In the genomic region with DNA sequence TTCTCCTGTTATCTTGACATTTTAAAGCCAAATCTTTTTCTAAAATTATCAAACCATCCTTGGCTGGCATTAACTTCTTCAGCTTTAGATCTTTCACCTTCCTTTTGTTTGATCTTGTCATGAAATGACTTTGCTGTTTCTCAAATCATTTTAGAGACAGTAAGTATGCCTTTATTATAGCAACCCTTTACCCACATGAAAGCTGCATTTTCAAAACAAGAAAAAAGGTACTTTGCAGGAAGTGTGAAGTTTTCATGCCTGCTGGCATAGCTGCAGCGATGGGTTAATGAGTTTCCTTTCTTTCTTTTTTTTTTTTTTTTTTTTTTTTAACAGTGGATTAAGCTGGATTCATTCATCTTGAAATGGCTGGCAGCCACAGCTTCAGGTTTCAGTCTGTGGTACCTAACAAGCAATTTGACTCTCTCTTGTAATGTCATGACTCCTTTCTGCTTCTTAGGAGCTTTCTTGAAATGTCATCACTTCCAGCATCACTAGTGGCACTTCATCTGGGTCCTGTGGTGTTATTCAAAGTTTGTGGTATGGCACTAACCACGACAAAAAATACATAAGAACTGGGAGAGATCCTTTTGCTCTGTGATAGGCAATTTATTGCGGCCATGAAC, we compare ENCODE assay signal across 12 cellular contexts. TPM values are rescaled to one million over a fixed set of nuclear protein-coding genes. Genes with fewer than 3 reads are reported as not detected.
DNase-seq lines count a peak whose midpoint lies in the region; ATAC-seq and TF ChIP-seq lines count a peak whose summit lies in the region.
"Had no signal": no experiment of that assay in that cellular context is flagged by ENCODE, and none has a peak within 500 bp of the region (broad histone marks: within the 10 kb centered on the region; RNA-seq: fewer than 3 reads in every experiment).

No MANE protein-coding gene starts in this region.

- no peak overlapping the region for H3K4me3 Mint-ChIP-seq in T-helper 17 cell
- peak overlapping the region; percentile 14 for H3K4me3 Mint-ChIP-seq in stimulated activated naive CD8-positive, alpha-beta T cell treated with anti-CD3 and anti-CD28 coated beads, Interleukin-15, Interleukin-2, amounts not matched to agents 100 ng/mL and 50 ng/mL, for 24 hours

- no peak for TF ChIP-seq CTCF in tibial artery (IDR thresholded peaks at IDR 0.05)
- TF ChIP-seq CTCF in Peyer's patch (IDR thresholded peaks at IDR 0.05): no peak

- H3K27me3 ChIP-seq in tibial artery (no peaks in the 10 kb centered on the region), Peyer's patch (no peaks in the 10 kb centered on the region)
- H3K27me3 ChIP-seq: gastroesophageal sphincter had no signal

- H3K27me3 Mint-ChIP-seq in T-helper 17 cell: no peaks in the 10 kb centered on the region
- H3K27me3 Mint-ChIP-seq in stimulated activated naive CD8-positive, alpha-beta T cell treated with anti-CD3 and anti-CD28 coated beads, Interleukin-15, Interleukin-2, amounts not matched to agents 100 ng/mL and 50 ng/mL, for 24 hours: no peaks in the 10 kb centered on the region

- peaks cover 9% of the 10 kb centered on the region for H3K36me3 Mint-ChIP-seq in T-helper 17 cell (ENCODE audit: low read depth)
- peaks cover 88% of the 10 kb centered on the region for H3K36me3 Mint-ChIP-seq in stimulated activated naive CD8-positive, alpha-beta T cell treated with anti-CD3 and anti-CD28 coated beads, Interleukin-15, Interleukin-2, amounts not matched to agents 100 ng/mL and 50 ng/mL, for 24 hours (ENCODE audit: low read depth)

- H3K4me3 ChIP-seq in tibial artery (no peak overlapping the region), Peyer's patch (no peak overlapping the region)
- H3K4me3 ChIP-seq: gastroesophageal sphincter, smooth muscle cell had no signal

- no peaks in the 10 kb centered on the region for H3K4me1 ChIP-seq in tibial artery
- no peaks in the 10 kb centered on the region for H3K4me1 ChIP-seq in Peyer's patch
- H3K4me1 ChIP-seq: gastroesophageal sphincter had no signal

- ATAC-seq in HG03097 (IDR thresholded peaks at IDR 0.05; ENCODE audit: low FRiP score, unreplicated experiment) (peak; percentile 66), T-helper 17 cell (peak; percentile 27)
- ATAC-seq: gastroesophageal sphincter had no signal

- peaks cover 6% of the 10 kb centered on the region for H3K4me1 Mint-ChIP-seq in T-helper 17 cell
- H3K4me1 Mint-ChIP-seq in stimulated activated naive CD8-positive, alpha-beta T cell treated with anti-CD3 and anti-CD28 coated beads, Interleukin-15, Interleukin-2, amounts not matched to agents 100 ng/mL and 50 ng/mL, for 24 hours (ENCODE audit: low read depth): peaks cover 26% of the 10 kb centered on the region

- no peak for TF ChIP-seq POLR2A in Peyer's patch (IDR thresholded peaks at IDR 0.05)

- no peaks in the 10 kb centered on the region for H3K9me3 ChIP-seq in T-helper 17 cell (ENCODE audit: control insufficient read depth, low read length, poor library complexity, severe bottlenecking)
- H3K9me3 ChIP-seq in tibial artery: no peaks in the 10 kb centered on the region
- H3K9me3 ChIP-seq in Peyer's patch: no peaks in the 10 kb centered on the region

- DNase-seq in stimulated activated CD4-positive, alpha-beta T cell treated with anti-CD3 and anti-CD28 coated beads, Interleukin-15, amount 100 ng/mL, for 48 hours (ENCODE audit: low read depth in 2 of 2): peak; percentile 4 to 15
- DNase-seq in stimulated activated CD4-positive, alpha-beta T cell treated with anti-CD3 and anti-CD28 coated beads, Interleukin-4, amount 100 ng/mL, for 1 hour: no peak
- no peak for DNase-seq in T-helper 17 cell
- DNase-seq in dermis blood vessel endothelial cell: no peak
- DNase-seq in tibial artery: no peak
- DNase-seq in Peyer's patch: no peak
- DNase-seq: GOT3 had no signal

- H3K36me3 ChIP-seq in tibial artery (peaks cover 30 to 32% (median 32%) of the 10 kb centered on the region in 3 donors), Peyer's patch (peaks cover 0 to 17% (median 0%) of the 10 kb centered on the region in 3 donors)

- H3K27ac ChIP-seq in tibial artery: no peak overlapping the region
- H3K27ac ChIP-seq in Peyer's patch: no peak overlapping the region
- H3K27ac ChIP-seq: gastroesophageal sphincter, VCaP had no signal

- intact Hi-C loops in tibial artery (cut with DNase I; ENCODE audit: low total_unique reads): no loop called here

- H3K27ac Mint-ChIP-seq in T-helper 17 cell: peak overlapping the region; percentile 0
- peak overlapping the region; percentile 85 for H3K27ac Mint-ChIP-seq in stimulated activated naive CD8-positive, alpha-beta T cell treated with anti-CD3 and anti-CD28 coated beads, Interleukin-15, Interleukin-2, amounts not matched to agents 100 ng/mL and 50 ng/mL, for 24 hours

- H3K9me3 Mint-ChIP-seq in stimulated activated naive CD8-positive, alpha-beta T cell treated with anti-CD3 and anti-CD28 coated beads, Interleukin-15, Interleukin-2, amounts not matched to agents 100 ng/mL and 50 ng/mL, for 24 hours: peaks cover 24% of the 10 kb centered on the region

RNA-seq across cellular contexts. Expression of gene SLC25A26, which starts 18.8 kb away (rescaled TPM):
- 10 to 100 TPM; 20.7 to 21.6 TPM for total RNA-seq in T-helper 17 cell
- 17.5 and 20.8 TPM in 2 replicates for total RNA-seq in dermis blood vessel endothelial cell
- total RNA-seq in Peyer's patch: 10 to 100 TPM; 11.9 to 28.9 (median 17.7) TPM

Comparison
In these comparisons a context has a peak if more than half of its experiments do, and no peak if none do; other contexts are left out.
1. DNase-seq: peak in stimulated activated CD4-positive, alpha-beta T cell treated with anti-CD3 and anti-CD28 coated beads, Interleukin-15, amount 100 ng/mL, for 48 hours (2 of 2); none in stimulated activated CD4-positive, alpha-beta T cell treated with anti-CD3 and anti-CD28 coated beads, Interleukin-4, amount 100 ng/mL, for 1 hour (single experiment), T-helper 17 cell (0 of 3), dermis blood vessel endothelial cell (single experiment), tibial artery (0 of 2) and Peyer's patch (0 of 3).